ENCODE assay signal across 23 cellular contexts in genomic region chr5:137071526-137071925, GRCh38.
DNase-seq lines count a peak whose midpoint lies in the region; ATAC-seq, FAIRE-seq and TF ChIP-seq lines count a peak whose summit lies in the region.
"Had no signal": no experiment of that assay in that cellular context is flagged by ENCODE, and none has a peak within 500 bp of the region (broad histone marks: within the 10 kb centered on the region; RNA-seq: fewer than 3 reads in every experiment).

No MANE protein-coding gene starts in this region.

- H3K9me3 ChIP-seq in right atrium auricular region: no peaks in the 10 kb centered on the region
- no peaks in the 10 kb centered on the region for H3K9me3 ChIP-seq in endothelial cell of umbilical vein (replicated peaks; ENCODE audit: control insufficient read depth, insufficient read depth, low read length)
- no peaks in the 10 kb centered on the region for H3K9me3 ChIP-seq in osteoblast (ENCODE audit: low read depth, low read length)
- H3K9me3 ChIP-seq in uterus: no peaks in the 10 kb centered on the region
- H3K9me3 ChIP-seq: BE2C, psoas muscle had no signal

- CTCF ChIA-PET in endothelial cell of umbilical vein (lab: Charles Lee): interaction anchor here (0.7 to 3.2 kb wide), 3 partner anchors 10 to 249 kb away, joined by 3 to 19 read pairs (median 3); no protein-coding TSS in a partner anchor

- dilution Hi-C loops in endothelial cell of umbilical vein (cut with MboI; ENCODE audit: extremely low pct_ligation_motif_present, low sequenced_read_pairs): no loop called here

- H3K79me2 ChIP-seq in endothelial cell of umbilical vein (ENCODE audit: control insufficient read depth, insufficient read depth, low read length) (peaks cover 8% of the 10 kb centered on the region), osteoblast (ENCODE audit: insufficient read depth, low read length) (no peaks in the 10 kb centered on the region)
- H3K79me2 ChIP-seq: hepatocyte had no signal

- BruUV-seq in endothelial cell of umbilical vein (replicated peaks; lab: Mats Ljungman, UMichigan): no TSS peak

- H4K20me1 ChIP-seq in endothelial cell of umbilical vein (replicated peaks; ENCODE audit: control insufficient read depth, extremely low read depth, insufficient read depth, low read length) (no peaks in the 10 kb centered on the region), osteoblast (ENCODE audit: insufficient read depth, low read length) (peaks cover 16% of the 10 kb centered on the region)

- no peak for ATAC-seq in HG03039 (IDR thresholded peaks at IDR 0.05; ENCODE audit: unreplicated experiment)
- no peak for ATAC-seq in GM18867 (IDR thresholded peaks at IDR 0.05; ENCODE audit: unreplicated experiment)
- ATAC-seq: activated CD8-positive, alpha-beta memory T cell treated with anti-CD3 and anti-CD28 coated beads, Interleukin-2, amount 10 ng/mL, durations not matched to agents 7 days and 5 days; stimulated activated effector memory CD8-positive, alpha-beta T cell treated with anti-CD3 and anti-CD28 coated beads, Interleukin-12 subunit alpha, Interleukin-12 subunit beta, amount 100 ng/mL, for 72 hours had no signal

- H3K9ac ChIP-seq in endothelial cell of umbilical vein (replicated peaks; ENCODE audit: extremely low read depth, insufficient read depth, low read length): no peak overlapping the region
- H3K9ac ChIP-seq: KMS-11 had no signal

- H3K4me1 ChIP-seq in right atrium auricular region: peaks cover 0 to 25% of the 10 kb centered on the region in 2 donors
- H3K4me1 ChIP-seq in endothelial cell of umbilical vein (ENCODE audit: control insufficient read depth, extremely low read depth, insufficient read depth, low read length): peaks cover 30% of the 10 kb centered on the region
- H3K4me1 ChIP-seq in osteoblast (ENCODE audit: insufficient read depth, low read length): peaks cover 27% of the 10 kb centered on the region
- H3K4me1 ChIP-seq in uterus: peaks cover 0 to 8% of the 10 kb centered on the region in 2 donors
- H3K4me1 ChIP-seq: BE2C, psoas muscle had no signal

- POLR2A ChIA-PET in endothelial cell of umbilical vein (lab: Charles Lee): no interaction called here

- intact Hi-C loops in cardiac septum (cut with DNase I) (no loop called here), endothelial cell of umbilical vein (cut with micrococcal nuclease) (loop anchor here (5.0 to 10.0 kb wide), 3 partner anchors 46 to 267 kb away; no protein-coding TSS in a partner anchor), uterus (cut with DNase I; ENCODE audit: low total_unique reads) (no loop called here)

- H3K4me2 ChIP-seq in endothelial cell of umbilical vein (ENCODE audit: insufficient read depth, low read length) (peak overlapping the region; percentile 5), osteoblast (ENCODE audit: insufficient read depth, low read length) (no peak overlapping the region)
- H3K4me2 ChIP-seq: hepatocyte, KMS-11, smooth muscle cell had no signal

- no peak for TF ChIP-seq CTCF in right atrium auricular region (IDR thresholded peaks at IDR 0.05)
- no peak for TF ChIP-seq CTCF in endothelial cell of umbilical vein (IDR thresholded peaks at IDR 0.05; ENCODE audit: extremely low read depth in 1 of 2, insufficient read depth in 1 of 2, low read depth in 1 of 2, low read length in 2 of 2)
- TF ChIP-seq CTCF in osteoblast (IDR thresholded peaks at IDR 0.05; ENCODE audit: extremely low read depth, low read depth, low read length): no peak
- TF ChIP-seq CTCF in uterus (IDR thresholded peaks at IDR 0.05): no peak

- peak overlapping the region; percentile 72 to 85 for H3K27ac ChIP-seq in right atrium auricular region
- H3K27ac ChIP-seq in endothelial cell of umbilical vein (ENCODE audit: insufficient read depth, low read depth, low read length): peak overlapping the region; percentile 65
- peak overlapping the region; percentile 44 for H3K27ac ChIP-seq in osteoblast (ENCODE audit: low read depth, low read length)
- H3K27ac ChIP-seq in uterus: peak overlapping the region; percentile 82 to 85
- H3K27ac ChIP-seq: hepatocyte, KMS-11, psoas muscle, WERI-Rb-1 had no signal

- TF ChIP-seq POLR2A in endothelial cell of umbilical vein (IDR thresholded peaks at IDR 0.05; ENCODE audit: low read depth, low read length) (no peak), uterus (IDR thresholded peaks at IDR 0.05) (no peak)

- DNase-seq in right atrium auricular region (ENCODE audit: low spot score) (peak; percentile 36), cardiac septum (ENCODE audit: low spot score) (no peak), endothelial cell of umbilical vein (ENCODE audit: low read depth, low spot score) (no peak), osteoblast (ENCODE audit: insufficient read length, low spot score, missing footprints) (no peak), uterus (no peak), NCI-H1048 (lab: John Stamatoyannopoulos, UW) (no peak)
- DNase-seq: activated CD4-positive, alpha-beta T cell treated with anti-CD3 and anti-CD28 coated beads, Interleukin-2, amount 10 ng/mL, durations not matched to agents 24 days and 14 days; activated CD8-positive, alpha-beta memory T cell treated with anti-CD3 and anti-CD28 coated beads, Interleukin-2, amount 10 ng/mL, durations not matched to agents 7 days and 5 days; BE2C; GF-D8; immature natural killer cell; NCI-H146; NCI-H510A treated with DMSO at 0.1 percent for 48 hours; psoas muscle; substantia nigra; WERI-Rb-1 had no signal

- H3K36me3 ChIP-seq in right atrium auricular region: no peaks in the 10 kb centered on the region
- no peaks in the 10 kb centered on the region for H3K36me3 ChIP-seq in endothelial cell of umbilical vein (ENCODE audit: control insufficient read depth in 2 of 2, extremely low read depth in 1 of 2, insufficient read depth in 2 of 2, low read length in 2 of 2)
- peaks cover 6% of the 10 kb centered on the region for H3K36me3 ChIP-seq in osteoblast (ENCODE audit: insufficient read depth, low read length)
- H3K36me3 ChIP-seq in uterus: no peaks in the 10 kb centered on the region
- H3K36me3 ChIP-seq: BE2C, WERI-Rb-1 had no signal

- no peak overlapping the region for H3K4me3 ChIP-seq in right atrium auricular region
- H3K4me3 ChIP-seq in endothelial cell of umbilical vein (replicated peaks in 1 of 3; ENCODE audit: insufficient read depth in 1 of 3, low read depth in 1 of 3, low read length in 3 of 3): no peak overlapping the region
- H3K4me3 ChIP-seq in osteoblast (ENCODE audit: insufficient read depth, low read length): no peak overlapping the region
- H3K4me3 ChIP-seq in uterus: no peak overlapping the region
- H3K4me3 ChIP-seq: hepatocyte, psoas muscle, smooth muscle cell had no signal

- no peaks in the 10 kb centered on the region for H3K9me1 ChIP-seq in endothelial cell of umbilical vein (replicated peaks; ENCODE audit: control insufficient read depth, extremely low read depth, insufficient read depth, low read length)

- no peak for FAIRE-seq in endothelial cell of umbilical vein (lab: Jason Lieb, UNC)
- FAIRE-seq: astrocyte had no signal

- H2AFZ ChIP-seq in endothelial cell of umbilical vein (ENCODE audit: low read depth, low read length): peak overlapping the region; percentile 23
- H2AFZ ChIP-seq in osteoblast (ENCODE audit: low read length): no peak overlapping the region
- H2AFZ ChIP-seq: hepatocyte had no signal

- H3K27me3 ChIP-seq in right atrium auricular region (no peaks in the 10 kb centered on the region), endothelial cell of umbilical vein (ENCODE audit: control insufficient read depth in 2 of 2, insufficient read depth in 2 of 2, low read length in 2 of 2) (no peaks in the 10 kb centered on the region), osteoblast (ENCODE audit: insufficient read depth, low read length) (no peaks in the 10 kb centered on the region), uterus (no peaks in the 10 kb centered on the region)
- H3K27me3 ChIP-seq: BE2C, hepatocyte had no signal

TF ChIP-seq in endothelial cell of umbilical vein, 7 proteins besides CTCF, POLR2A, EP300 and RAD21:
- no peak for TF ChIP-seq MYC (IDR thresholded peaks at IDR 0.05; ENCODE audit: low read depth, low read length)
- TF ChIP-seq POLR2AphosphoS5 (IDR thresholded peaks at IDR 0.05; ENCODE audit: insufficient read depth, low read depth, low read length): no peak
- no peak for TF ChIP-seq EZH2 (IDR thresholded peaks at IDR 0.05; ENCODE audit: borderline replicate concordance, low read depth, low read length, severe bottlenecking)
- no peak for TF ChIP-seq GATA2 (IDR thresholded peaks at IDR 0.05; ENCODE audit: insufficient read depth, insufficient read length, low read depth, low read length)
